ENCODE assay signal across 23 cellular contexts in genomic region chr2:99484205-99484604, GRCh38. TPM values are rescaled to one million over a fixed set of nuclear protein-coding genes. Genes with fewer than 3 reads are reported as not detected.
DNase-seq lines count a peak whose midpoint lies in the region; ATAC-seq, FAIRE-seq and TF ChIP-seq lines count a peak whose summit lies in the region.
"Had no signal": no experiment of that assay in that cellular context is flagged by ENCODE, and none has a peak within 500 bp of the region (broad histone marks: within the 10 kb centered on the region; RNA-seq: fewer than 3 reads in every experiment).

No MANE protein-coding gene starts in this region.

- no peak overlapping the region for H3K27ac Mint-ChIP-seq in type B pancreatic cell
- H3K27ac Mint-ChIP-seq: CD14-positive monocyte, IgD-negative memory B cell had no signal

- H2BK120ac ChIP-seq in mesenchymal stem cell (ENCODE audit: low read depth, low read length) = no peak overlapping the region

- DNase-seq in K562 (ENCODE audit: extremely low read depth in 1 of 4, low spot score in 3 of 4) = no peak
- DNase-seq in mesenchymal stem cell = no peak
- no peak for DNase-seq in type B pancreatic cell (ENCODE audit: extremely low spot score, unreplicated experiment)
- DNase-seq in AG08396 (ENCODE audit: low spot score) = no peak
- no peak for DNase-seq in DMS53 treated with DMSO at 0.1 percent for 48 hours (lab: John Stamatoyannopoulos, UW; ENCODE audit: unreplicated experiment)
- DNase-seq in NCI-H1436 treated with DMSO at 0.1 percent for 48 hours (lab: John Stamatoyannopoulos, UW) = no peak
- DNase-seq: DND-41, GDM1, NCI-H1092 treated with DMSO at 0.1 percent for 48 hours, NCI-H1694, NCI-H2107, NCI-H2227 treated with DMSO at 0.1 percent for 48 hours, NCI-H524 treated with DMSO at 0.1 percent for 48 hours, PC-3, RPMI8226, SHP77 treated with DMSO at 0.1 percent for 48 hours, SK-N-SH had no signal

- POLR2A ChIA-PET in K562 (lab: Yijun Ruan, JAX) = no interaction called here

- FAIRE-seq in K562 (lab: Jason Lieb, UNC) = no peak
- FAIRE-seq: HTR-8/SVneo had no signal

- H3K79me2 ChIP-seq in Loucy (ENCODE audit: insufficient read depth, low read length) (peaks cover 100% of the 10 kb centered on the region), K562 (ENCODE audit: control insufficient read depth, insufficient read depth, low read length) (peaks cover 88% of the 10 kb centered on the region)

- intact Hi-C loops in K562 (cut with micrococcal nuclease) = no loop called here

- CTCF ChIA-PET in K562 (lab: Yijun Ruan, JAX; ENCODE audit: low intra/inter-chr PET ratio) = no interaction called here

- H3K9ac ChIP-seq in Loucy (ENCODE audit: low read depth, low read length, poor library complexity, severe bottlenecking) (no peak overlapping the region), K562 (ENCODE audit: insufficient read depth in 1 of 2, low read depth in 2 of 2, low read length in 2 of 2) (no peak overlapping the region), mesenchymal stem cell (ENCODE audit: low read length) (no peak overlapping the region)
- H3K9ac ChIP-seq: SK-N-SH had no signal

- H3K9me3 Mint-ChIP-seq in type B pancreatic cell = no peaks in the 10 kb centered on the region
- H3K9me3 Mint-ChIP-seq: CD14-positive monocyte, IgD-negative memory B cell had no signal

- no peak overlapping the region for H4K91ac ChIP-seq in mesenchymal stem cell (ENCODE audit: low read length)

- peak overlapping the region; percentile 49 for H4K8ac ChIP-seq in mesenchymal stem cell (ENCODE audit: low read length)

- WGBS in K562 (ENCODE audit: insufficient coverage, low coverage, missing lambda C conversion rate) = 27% methylated on average over 2 of the region's 2 CpGs
- no CpG with 5 or more reads among the region's 2 CpGs for WGBS in mesenchymal stem cell

- no peak overlapping the region for H2BK12ac ChIP-seq in mesenchymal stem cell (ENCODE audit: low read length in 2 of 2)

- no peak for TF ChIP-seq RAD21 in K562 (CRISPR knock-in tag; conservative IDR thresholded peaks at IDR 0.05 in 1 of 2, IDR thresholded peaks at IDR 0.05 in 1 of 2)

- H3K36me3 ChIP-seq in Loucy (ENCODE audit: insufficient read depth, low read length) (no peaks in the 10 kb centered on the region), K562 (ENCODE audit: control insufficient read depth, insufficient read depth, low read length) (peaks cover 16% of the 10 kb centered on the region; the same call in 2 of the 3 replicates), mesenchymal stem cell (ENCODE audit: control insufficient read depth in 1 of 2, insufficient read depth in 2 of 2, low read depth in 1 of 2, low read length in 2 of 2) (peaks cover 3% of the 10 kb centered on the region in 2 experiments)
- H3K36me3 ChIP-seq: HAP-1 had no signal

- no peak for ATAC-seq in K562
- ATAC-seq: PC-3 had no signal

- H3K27me3 ChIP-seq in Loucy (ENCODE audit: insufficient read depth, low read length, poor library complexity, severe bottlenecking) = no peaks in the 10 kb centered on the region
- H3K27me3 ChIP-seq in K562 (ENCODE audit: control insufficient read depth in 2 of 2, insufficient read depth in 2 of 2, low read length in 2 of 2) = no peaks in the 10 kb centered on the region
- no peaks in the 10 kb centered on the region for H3K27me3 ChIP-seq in mesenchymal stem cell (ENCODE audit: control insufficient read depth in 1 of 2, insufficient read depth in 1 of 2, low read length in 2 of 2)

- H3K9me2 ChIP-seq in Loucy (replicated peaks; ENCODE audit: low read depth, low read length) = no peaks in the 10 kb centered on the region
- H3K9me2 ChIP-seq: SK-N-SH had no signal

- TF ChIP-seq CTCF in Loucy (conservative IDR thresholded peaks at IDR 0.05; ENCODE audit: low read length) (no peak), K562 (IDR thresholded peaks at IDR 0.05 in 2 of 3, conservative IDR thresholded peaks at IDR 0.05 in 1 of 3; ENCODE audit: insufficient read depth in 2 of 3, low read depth in 1 of 3, low read length in 3 of 3) (no peak), type B pancreatic cell (conservative IDR thresholded peaks at IDR 0.05) (no peak)

- no TSS peak for BruUV-seq in K562 (replicated peaks; lab: Mats Ljungman, UMichigan)

- H2AFZ ChIP-seq in Loucy (ENCODE audit: low read length) = no peak overlapping the region
- H2AFZ ChIP-seq in K562 (ENCODE audit: low read depth, low read length) = no peak overlapping the region
- no peak overlapping the region for H2AFZ ChIP-seq in mesenchymal stem cell (ENCODE audit: low read depth, low read length)

- TF ChIP-seq POLR2A in K562 (conservative IDR thresholded peaks at IDR 0.05) = no peak

- no peak overlapping the region for H3K14ac ChIP-seq in mesenchymal stem cell (ENCODE audit: low read length in 2 of 2)

- no peak overlapping the region for H3K18ac ChIP-seq in mesenchymal stem cell (ENCODE audit: low read depth in 1 of 2, low read length in 2 of 2)

- in situ Hi-C loops in K562 (cut with MboI) = no loop called here

- no peaks in the 10 kb centered on the region for H3K79me1 ChIP-seq in mesenchymal stem cell (replicated peaks; ENCODE audit: low read length, poor library complexity, severe bottlenecking)

- H4K20me1 ChIP-seq in Loucy (ENCODE audit: insufficient read depth, low read length, poor library complexity, severe bottlenecking) = peaks cover 91% of the 10 kb centered on the region
- H4K20me1 ChIP-seq in K562 (replicated peaks; ENCODE audit: control insufficient read depth, insufficient read depth, low read length) = peaks cover 18% of the 10 kb centered on the region

- H2AK5ac ChIP-seq in mesenchymal stem cell (ENCODE audit: low read length, severe bottlenecking) = no peak overlapping the region

- H3K36me3 Mint-ChIP-seq in type B pancreatic cell = peaks cover 12% of the 10 kb centered on the region

- peaks cover 49% of the 10 kb centered on the region for H3K4me1 Mint-ChIP-seq in type B pancreatic cell (ENCODE audit: unreplicated experiment)

- H3K9me1 ChIP-seq in K562 (ENCODE audit: control insufficient read depth, insufficient read depth, low read length) = no peaks in the 10 kb centered on the region

- TF ChIP-seq EP300 in K562 (IDR thresholded peaks at IDR 0.05; ENCODE audit: low read length) = no peak

- H3K4me3 ChIP-seq in Loucy (ENCODE audit: low read length, poor library complexity, severe bottlenecking) (no peak overlapping the region), K562 (no peak overlapping the region), mesenchymal stem cell (ENCODE audit: insufficient read depth in 1 of 2, low read depth in 1 of 2, low read length in 2 of 2) (no peak overlapping the region)
- H3K4me3 ChIP-seq: HAP-1 had no signal

- H3K4me1 ChIP-seq in Loucy (ENCODE audit: insufficient read depth, low read length, poor library complexity, severe bottlenecking) (peaks cover 60% of the 10 kb centered on the region), K562 (replicated peaks in 1 of 2; ENCODE audit: control insufficient read depth in 2 of 2, insufficient read depth in 2 of 2, low read length in 2 of 2) (peaks cover 12 to 36% of the 10 kb centered on the region in 2 experiments), mesenchymal stem cell (ENCODE audit: control insufficient read depth, insufficient read depth, low read depth, low read length) (peaks cover 9% of the 10 kb centered on the region)

- H3K23ac ChIP-seq in mesenchymal stem cell (ENCODE audit: low read length in 2 of 2) = no peak overlapping the region

- H3K27ac ChIP-seq in K562 (ENCODE audit: extremely low read depth, low read depth, low read length) (no peak overlapping the region), mesenchymal stem cell (ENCODE audit: low read length, poor library complexity, severe bottlenecking) (no peak overlapping the region)
- H3K27ac ChIP-seq: HL-60 had no signal

- H3K27me3 Mint-ChIP-seq in type B pancreatic cell = peaks cover 5% of the 10 kb centered on the region
- H3K27me3 Mint-ChIP-seq: IgD-negative memory B cell had no signal

- peak overlapping the region; percentile 30 for H3K4me3 Mint-ChIP-seq in type B pancreatic cell
- H3K4me3 Mint-ChIP-seq: CD14-positive monocyte had no signal

- no peaks in the 10 kb centered on the region for H3K9me3 ChIP-seq in Loucy (ENCODE audit: insufficient read depth, low read depth, low read length)
- no peaks in the 10 kb centered on the region for H3K9me3 ChIP-seq in K562 (replicated peaks; ENCODE audit: control insufficient read depth, insufficient read depth, low read depth, low read length)
- H3K9me3 ChIP-seq in mesenchymal stem cell (ENCODE audit: control insufficient read depth, low read length) = no peaks in the 10 kb centered on the region
- H3K9me3 ChIP-seq: HAP-1, SK-N-SH had no signal

- H3K4me2 ChIP-seq in Loucy (ENCODE audit: low read depth, low read length, poor library complexity, severe bottlenecking) (peak overlapping the region; percentile 89), K562 (ENCODE audit: insufficient read depth, low read length) (peak overlapping the region; percentile 39; the same call in 1 of the 2 replicates), mesenchymal stem cell (ENCODE audit: low read length, poor library complexity, severe bottlenecking) (no peak overlapping the region)
- H3K4me2 ChIP-seq: SK-N-SH had no signal

- no peak overlapping the region for H3K4ac ChIP-seq in mesenchymal stem cell (ENCODE audit: low read depth in 1 of 2, low read length in 2 of 2)

- H3F3A ChIP-seq in Loucy (ENCODE audit: low read depth) = no peaks in the 10 kb centered on the region

- H2BK5ac ChIP-seq in mesenchymal stem cell (ENCODE audit: low read depth, low read length, poor library complexity, severe bottlenecking) = no peak overlapping the region

- H2BK15ac ChIP-seq in mesenchymal stem cell (ENCODE audit: low read depth, poor library complexity, severe bottlenecking) = no peak overlapping the region

RNA-seq across cellular contexts. Expression of gene REV1, which starts 5.6 kb away (rescaled TPM):
- 166 and 445 TPM in 2 replicates for total RNA-seq in K562 (2011; cell fraction: chromatin; rRNA removed; ENCODE audit: low replicate concordance)
- total RNA-seq in K562 (2011; cell fraction: nucleolus; rRNA removed) = 58.7 and 92.5 TPM in 2 replicates
- total RNA-seq in K562 (2011; cell fraction: nucleoplasm; rRNA removed) = 127 and 142 TPM in 2 replicates
- total RNA-seq in K562 (2014; rRNA removed) = 25.0 and 28.1 TPM in 2 replicates
- total RNA-seq in K562 (2014; rRNA removed; fragmentation: Illumina TruSeq; extraction: Trizol) = 38.8 and 39.2 TPM in 2 replicates
- total RNA-seq in K562 (2015; rRNA removed; fragmentation: Illumina TruSeq; extraction: Trizol) = 38.1 and 41.8 TPM in 2 replicates
- 26.2 and 29.6 TPM in 2 replicates for total RNA-seq in K562 (2021)
- 54.4 and 57.6 TPM in 2 replicates for polyA plus RNA-seq in K562 (2011; rRNA removed)
- polyA plus RNA-seq in K562 (2011; cell fraction: cytosol; rRNA removed) = 12.8 and 14.4 TPM in 2 replicates
- 121 and 154 TPM in 2 replicates for polyA plus RNA-seq in K562 (2011; cell fraction: nucleus; rRNA removed)
- 18.1 and 29.5 TPM in 2 replicates for polyA plus RNA-seq in K562 (2012)
- 22.9 and 26.4 TPM in 2 replicates for polyA plus RNA-seq in K562 (2014; fragmentation: Illumina TruSeq; extraction: Trizol)
- 10 to 100 TPM; 12.8 to 13.1 TPM for polyA plus RNA-seq in K562 (2014; fragmentation: Nextera tagmentation; extraction: Ambion mirVana)
- polyA plus RNA-seq in K562 (2014; rRNA removed) = 32.1 TPM in 2 replicates
- 76.6 and 97.6 TPM in 2 replicates for polyA minus RNA-seq in K562 (2011; rRNA and poly(A)+ RNA removed)
- 15.8 and 18.6 TPM in 2 replicates for polyA minus RNA-seq in K562 (2011; cell fraction: cytosol; rRNA and poly(A)+ RNA removed)
- polyA minus RNA-seq in K562 (2011; cell fraction: nucleus; rRNA and poly(A)+ RNA removed) = 75.8 and 139 TPM in 2 replicates
- polyA plus RNA-seq in mesenchymal stem cell (2013, experiment 1 of 2) = 19.2 TPM
- 19.1 TPM for polyA plus RNA-seq in mesenchymal stem cell (2013, experiment 2 of 2)
- total RNA-seq in type B pancreatic cell (ENCODE audit: low replicate concordance) = 29.0 and 42.6 TPM in 2 replicates
